Comparison of ENCODE assay signal across 1 cellular context in genomic region chr17:78947235-78948153, GRCh38.
TF ChIP-seq lines count a peak whose summit lies in the region.

No MANE protein-coding gene starts in this region.

TF ChIP-seq in HepG2, 621 proteins besides CTCF, POLR2A, EP300 and RAD21 (continued from another document and continues in another):
- TF ChIP-seq, protein P1, sequence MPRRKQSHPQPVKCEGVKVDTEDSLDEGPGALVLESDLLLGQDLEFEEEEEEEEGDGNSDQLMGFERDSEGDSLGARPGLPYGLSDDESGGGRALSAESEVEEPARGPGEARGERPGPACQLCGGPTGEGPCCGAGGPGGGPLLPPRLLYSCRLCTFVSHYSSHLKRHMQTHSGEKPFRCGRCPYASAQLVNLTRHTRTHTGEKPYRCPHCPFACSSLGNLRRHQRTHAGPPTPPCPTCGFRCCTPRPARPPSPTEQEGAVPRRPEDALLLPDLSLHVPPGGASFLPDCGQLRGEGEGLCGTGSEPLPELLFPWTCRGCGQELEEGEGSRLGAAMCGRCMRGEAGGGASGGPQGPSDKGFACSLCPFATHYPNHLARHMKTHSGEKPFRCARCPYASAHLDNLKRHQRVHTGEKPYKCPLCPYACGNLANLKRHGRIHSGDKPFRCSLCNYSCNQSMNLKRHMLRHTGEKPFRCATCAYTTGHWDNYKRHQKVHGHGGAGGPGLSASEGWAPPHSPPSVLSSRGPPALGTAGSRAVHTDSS (CRISPR knock-in tag; conservative IDR thresholded peaks at IDR 0.05), result no peak
- TF ChIP-seq HOXA7 (CRISPR knock-in tag; IDR thresholded peaks at IDR 0.05) (no peak), ZNF282 (IDR thresholded peaks at IDR 0.05; ENCODE audit: partially characterized antibody) (no peak), MTERF4 (CRISPR knock-in tag; IDR thresholded peaks at IDR 0.05) (no peak), JUND (CRISPR knock-in tag; IDR thresholded peaks at IDR 0.05) (no peak), ZNF788 (CRISPR knock-in tag; IDR thresholded peaks at IDR 0.05; ENCODE audit: borderline replicate concordance) (no peak), MTF2 (CRISPR knock-in tag; IDR thresholded peaks at IDR 0.05; ENCODE audit: borderline replicate concordance) (no peak), PAXIP1 (CRISPR knock-in tag; conservative IDR thresholded peaks at IDR 0.05) (peak; percentile 34; the same call in 1 of the 2 replicates), ZNF713 (CRISPR knock-in tag; IDR thresholded peaks at IDR 0.05) (no peak), ZFX (CRISPR knock-in tag; IDR thresholded peaks at IDR 0.05; ENCODE audit: low read depth) (0 out of 2 replicates have a peak, but pooled peaks have one; percentile 23), SAP130 (CRISPR knock-in tag; IDR thresholded peaks at IDR 0.05; ENCODE audit: low read depth) (peak; percentile 66), WIZ (CRISPR knock-in tag; IDR thresholded peaks at IDR 0.05) (no peak), KDM3A (CRISPR knock-in tag; IDR thresholded peaks at IDR 0.05; ENCODE audit: low read depth) (0 out of 2 replicates have a peak, but pooled peaks have one; percentile 36), ZNF274 (CRISPR knock-in tag; IDR thresholded peaks at IDR 0.05) (0 out of 2 replicates have a peak, but pooled peaks have one; percentile 21), ZBTB42 (CRISPR knock-in tag; IDR thresholded peaks at IDR 0.05) (no peak), PATZ1 (CRISPR knock-in tag; IDR thresholded peaks at IDR 0.05) (peak; percentile 54; the same call in 1 of the 2 replicates), POLR2AphosphoS5 (IDR thresholded peaks at IDR 0.05; ENCODE audit: low read depth, low read length) (no peak), EHMT2 (IDR thresholded peaks at IDR 0.05; ENCODE audit: borderline replicate concordance, low read depth, low read length) (no peak), ZNF660 (CRISPR knock-in tag; IDR thresholded peaks at IDR 0.05; ENCODE audit: borderline replicate concordance, low read depth) (no peak), KAT8 (CRISPR knock-in tag; IDR thresholded peaks at IDR 0.05) (no peak), BORCS8-MEF2B (CRISPR knock-in tag; IDR thresholded peaks at IDR 0.05) (0 out of 2 replicates have a peak, but pooled peaks have one; percentile 19), PCBP1 (IDR thresholded peaks at IDR 0.05; ENCODE audit: borderline replicate concordance, low read depth, low read length) (no peak), TOE1 (CRISPR knock-in tag; IDR thresholded peaks at IDR 0.05) (no peak), PRPF4 (IDR thresholded peaks at IDR 0.05; ENCODE audit: low read depth, low read length, poor library complexity, severe bottlenecking) (no peak), MAFF (IDR thresholded peaks at IDR 0.05; ENCODE audit: low read depth, low read length) (no peak), ZFYVE20 (CRISPR knock-in tag; IDR thresholded peaks at IDR 0.05; ENCODE audit: borderline replicate concordance, low read depth) (no peak)
- TF ChIP-seq, protein P2, sequence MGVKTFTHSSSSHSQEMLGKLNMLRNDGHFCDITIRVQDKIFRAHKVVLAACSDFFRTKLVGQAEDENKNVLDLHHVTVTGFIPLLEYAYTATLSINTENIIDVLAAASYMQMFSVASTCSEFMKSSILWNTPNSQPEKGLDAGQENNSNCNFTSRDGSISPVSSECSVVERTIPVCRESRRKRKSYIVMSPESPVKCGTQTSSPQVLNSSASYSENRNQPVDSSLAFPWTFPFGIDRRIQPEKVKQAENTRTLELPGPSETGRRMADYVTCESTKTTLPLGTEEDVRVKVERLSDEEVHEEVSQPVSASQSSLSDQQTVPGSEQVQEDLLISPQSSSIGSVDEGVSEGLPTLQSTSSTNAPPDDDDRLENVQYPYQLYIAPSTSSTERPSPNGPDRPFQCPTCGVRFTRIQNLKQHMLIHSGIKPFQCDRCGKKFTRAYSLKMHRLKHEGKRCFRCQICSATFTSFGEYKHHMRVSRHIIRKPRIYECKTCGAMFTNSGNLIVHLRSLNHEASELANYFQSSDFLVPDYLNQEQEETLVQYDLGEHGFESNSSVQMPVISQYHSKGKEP (CRISPR knock-in tag; IDR thresholded peaks at IDR 0.05), result no peak
- TF ChIP-seq, protein P3, sequence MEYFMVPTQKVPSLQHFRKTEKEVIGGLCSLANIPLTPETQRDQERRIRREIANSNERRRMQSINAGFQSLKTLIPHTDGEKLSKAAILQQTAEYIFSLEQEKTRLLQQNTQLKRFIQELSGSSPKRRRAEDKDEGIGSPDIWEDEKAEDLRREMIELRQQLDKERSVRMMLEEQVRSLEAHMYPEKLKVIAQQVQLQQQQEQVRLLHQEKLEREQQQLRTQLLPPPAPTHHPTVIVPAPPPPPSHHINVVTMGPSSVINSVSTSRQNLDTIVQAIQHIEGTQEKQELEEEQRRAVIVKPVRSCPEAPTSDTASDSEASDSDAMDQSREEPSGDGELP (IDR thresholded peaks at IDR 0.05; ENCODE audit: borderline replicate concordance, low read depth), result no peak
- TF ChIP-seq, protein P4, sequence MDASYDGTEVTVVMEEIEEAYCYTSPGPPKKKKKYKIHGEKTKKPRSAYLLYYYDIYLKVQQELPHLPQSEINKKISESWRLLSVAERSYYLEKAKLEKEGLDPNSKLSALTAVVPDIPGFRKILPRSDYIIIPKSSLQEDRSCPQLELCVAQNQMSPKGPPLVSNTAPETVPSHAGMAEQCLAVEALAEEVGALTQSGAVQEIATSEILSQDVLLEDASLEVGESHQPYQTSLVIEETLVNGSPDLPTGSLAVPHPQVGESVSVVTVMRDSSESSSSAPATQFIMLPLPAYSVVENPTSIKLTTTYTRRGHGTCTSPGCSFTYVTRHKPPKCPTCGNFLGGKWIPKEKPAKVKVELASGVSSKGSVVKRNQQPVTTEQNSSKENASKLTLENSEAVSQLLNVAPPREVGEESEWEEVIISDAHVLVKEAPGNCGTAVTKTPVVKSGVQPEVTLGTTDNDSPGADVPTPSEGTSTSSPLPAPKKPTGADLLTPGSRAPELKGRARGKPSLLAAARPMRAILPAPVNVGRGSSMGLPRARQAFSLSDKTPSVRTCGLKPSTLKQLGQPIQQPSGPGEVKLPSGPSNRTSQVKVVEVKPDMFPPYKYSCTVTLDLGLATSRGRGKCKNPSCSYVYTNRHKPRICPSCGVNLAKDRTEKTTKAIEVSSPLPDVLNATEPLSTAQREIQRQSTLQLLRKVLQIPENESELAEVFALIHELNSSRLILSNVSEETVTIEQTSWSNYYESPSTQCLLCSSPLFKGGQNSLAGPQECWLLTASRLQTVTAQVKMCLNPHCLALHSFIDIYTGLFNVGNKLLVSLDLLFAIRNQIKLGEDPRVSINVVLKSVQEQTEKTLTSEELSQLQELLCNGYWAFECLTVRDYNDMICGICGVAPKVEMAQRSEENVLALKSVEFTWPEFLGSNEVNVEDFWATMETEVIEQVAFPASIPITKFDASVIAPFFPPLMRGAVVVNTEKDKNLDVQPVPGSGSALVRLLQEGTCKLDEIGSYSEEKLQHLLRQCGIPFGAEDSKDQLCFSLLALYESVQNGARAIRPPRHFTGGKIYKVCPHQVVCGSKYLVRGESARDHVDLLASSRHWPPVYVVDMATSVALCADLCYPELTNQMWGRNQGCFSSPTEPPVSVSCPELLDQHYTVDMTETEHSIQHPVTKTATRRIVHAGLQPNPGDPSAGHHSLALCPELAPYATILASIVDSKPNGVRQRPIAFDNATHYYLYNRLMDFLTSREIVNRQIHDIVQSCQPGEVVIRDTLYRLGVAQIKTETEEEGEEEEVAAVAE (CRISPR knock-in tag; IDR thresholded peaks at IDR 0.05; ENCODE audit: borderline replicate concordance), result no peak
- TF ChIP-seq, protein P5, sequence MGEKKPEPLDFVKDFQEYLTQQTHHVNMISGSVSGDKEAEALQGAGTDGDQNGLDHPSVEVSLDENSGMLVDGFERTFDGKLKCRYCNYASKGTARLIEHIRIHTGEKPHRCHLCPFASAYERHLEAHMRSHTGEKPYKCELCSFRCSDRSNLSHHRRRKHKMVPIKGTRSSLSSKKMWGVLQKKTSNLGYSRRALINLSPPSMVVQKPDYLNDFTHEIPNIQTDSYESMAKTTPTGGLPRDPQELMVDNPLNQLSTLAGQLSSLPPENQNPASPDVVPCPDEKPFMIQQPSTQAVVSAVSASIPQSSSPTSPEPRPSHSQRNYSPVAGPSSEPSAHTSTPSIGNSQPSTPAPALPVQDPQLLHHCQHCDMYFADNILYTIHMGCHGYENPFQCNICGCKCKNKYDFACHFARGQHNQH (CRISPR knock-in tag; IDR thresholded peaks at IDR 0.05), result no peak
- TF ChIP-seq, protein P6, sequence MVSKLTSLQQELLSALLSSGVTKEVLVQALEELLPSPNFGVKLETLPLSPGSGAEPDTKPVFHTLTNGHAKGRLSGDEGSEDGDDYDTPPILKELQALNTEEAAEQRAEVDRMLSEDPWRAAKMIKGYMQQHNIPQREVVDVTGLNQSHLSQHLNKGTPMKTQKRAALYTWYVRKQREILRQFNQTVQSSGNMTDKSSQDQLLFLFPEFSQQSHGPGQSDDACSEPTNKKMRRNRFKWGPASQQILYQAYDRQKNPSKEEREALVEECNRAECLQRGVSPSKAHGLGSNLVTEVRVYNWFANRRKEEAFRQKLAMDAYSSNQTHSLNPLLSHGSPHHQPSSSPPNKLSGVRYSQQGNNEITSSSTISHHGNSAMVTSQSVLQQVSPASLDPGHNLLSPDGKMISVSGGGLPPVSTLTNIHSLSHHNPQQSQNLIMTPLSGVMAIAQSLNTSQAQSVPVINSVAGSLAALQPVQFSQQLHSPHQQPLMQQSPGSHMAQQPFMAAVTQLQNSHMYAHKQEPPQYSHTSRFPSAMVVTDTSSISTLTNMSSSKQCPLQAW (CRISPR knock-in tag; IDR thresholded peaks at IDR 0.05), result peak; percentile 6; the same call in 1 of the 2 replicates
- TF ChIP-seq, protein P7, sequence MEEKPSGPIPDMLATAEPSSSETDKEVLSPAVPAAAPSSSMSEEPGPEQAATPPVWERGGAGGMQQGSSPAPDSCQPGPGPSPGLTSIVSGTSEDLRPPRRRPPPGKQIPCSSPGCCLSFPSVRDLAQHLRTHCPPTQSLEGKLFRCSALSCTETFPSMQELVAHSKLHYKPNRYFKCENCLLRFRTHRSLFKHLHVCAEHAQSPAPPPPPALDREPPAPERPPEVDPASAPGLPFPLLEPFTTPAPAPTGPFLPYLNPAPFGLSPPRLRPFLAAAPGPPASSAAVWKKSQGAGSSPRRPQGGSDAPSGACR (CRISPR knock-in tag; IDR thresholded peaks at IDR 0.05), result no peak
